ENCODE assay signal across 8 cellular contexts in the genomic region with DNA sequence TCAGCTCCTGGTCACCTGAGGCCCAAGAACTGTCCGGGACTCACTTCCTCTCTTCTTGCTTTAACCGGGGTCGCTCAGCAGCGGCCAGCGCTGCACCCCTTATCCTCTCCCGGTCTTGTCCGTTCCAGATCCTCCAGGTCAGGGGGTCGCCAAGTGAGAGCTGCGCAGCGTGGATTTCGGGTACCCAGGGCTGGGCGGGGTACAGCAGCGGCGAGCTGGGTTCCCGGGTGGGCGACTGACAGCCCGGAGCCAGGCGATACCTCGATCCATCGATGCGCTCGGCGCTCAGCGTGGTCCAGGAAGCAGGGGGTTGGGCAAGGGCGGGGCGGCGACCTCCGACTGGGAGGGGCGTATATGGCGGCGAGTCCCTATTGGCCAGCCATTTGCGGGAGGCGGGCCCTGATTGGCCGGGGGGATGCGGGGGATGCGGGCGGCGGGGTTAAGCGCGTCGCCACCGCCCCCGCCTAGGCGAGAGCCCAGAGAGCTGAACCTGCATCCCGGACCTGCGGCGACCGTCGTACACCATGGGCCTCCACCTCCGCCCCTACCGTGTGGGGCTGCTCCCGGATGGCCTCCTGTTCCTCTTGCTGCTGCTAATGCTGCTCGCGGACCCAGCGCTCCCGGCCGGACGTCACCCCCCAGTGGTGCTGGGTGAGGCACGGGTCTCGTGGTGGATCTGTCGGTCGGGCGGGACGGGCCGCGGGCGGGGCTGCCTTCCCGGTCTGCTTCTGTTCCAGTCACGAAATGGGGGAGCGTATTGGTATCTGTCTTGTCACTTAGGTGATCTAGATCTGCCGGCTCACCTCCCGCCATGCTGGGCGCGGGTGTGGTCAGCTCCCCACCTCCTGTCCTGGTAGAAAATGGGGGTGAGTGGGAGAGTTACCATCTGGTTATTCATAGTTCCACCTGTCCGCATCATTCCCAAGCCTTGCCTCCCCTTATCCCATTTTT. TPM values are rescaled to one million over a fixed set of nuclear protein-coding genes. Genes with fewer than 3 reads are reported as not detected.
DNase-seq lines count a peak whose midpoint lies in the region; ATAC-seq, FAIRE-seq and TF ChIP-seq lines count a peak whose summit lies in the region.

A gene with protein sequence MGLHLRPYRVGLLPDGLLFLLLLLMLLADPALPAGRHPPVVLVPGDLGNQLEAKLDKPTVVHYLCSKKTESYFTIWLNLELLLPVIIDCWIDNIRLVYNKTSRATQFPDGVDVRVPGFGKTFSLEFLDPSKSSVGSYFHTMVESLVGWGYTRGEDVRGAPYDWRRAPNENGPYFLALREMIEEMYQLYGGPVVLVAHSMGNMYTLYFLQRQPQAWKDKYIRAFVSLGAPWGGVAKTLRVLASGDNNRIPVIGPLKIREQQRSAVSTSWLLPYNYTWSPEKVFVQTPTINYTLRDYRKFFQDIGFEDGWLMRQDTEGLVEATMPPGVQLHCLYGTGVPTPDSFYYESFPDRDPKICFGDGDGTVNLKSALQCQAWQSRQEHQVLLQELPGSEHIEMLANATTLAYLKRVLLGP (plus strand): TSS at position 471 of the 951 bp plus-strand sequence. CDS start 54 bp downstream, at position 525.

- H3K9me3 Mint-ChIP-seq in CD8-positive, alpha-beta memory T cell = no peaks in the 10 kb centered on the region

- POLR2A ChIA-PET in CD8-positive, alpha-beta memory T cell (lab: Charles Lee) = interaction anchor here (0.6 to 1.7 kb wide), 8 partner anchors 10 to 1399 kb away, joined by 3 to 6 read pairs (median 4); a partner anchor contains a TSS
- POLR2A ChIA-PET in endothelial cell of umbilical vein (lab: Charles Lee) = interaction anchor here (0.6 to 1.5 kb wide), 2 partner anchors 19 to 117 kb away, joined by 3 to 11 read pairs; a partner anchor contains a TSS

- peak within 1 kb of the TSS; percentile 57 for H3K27ac ChIP-seq in CD8-positive, alpha-beta memory T cell (ENCODE audit: low read depth, low read length)
- no peak within 1 kb of the TSS for H3K27ac ChIP-seq in endothelial cell of umbilical vein (ENCODE audit: insufficient read depth, low read depth, low read length)

- H3K79me2 ChIP-seq in endothelial cell of umbilical vein (ENCODE audit: control insufficient read depth, insufficient read depth, low read length) = no peaks in the 10 kb centered on the region

- FAIRE-seq in endothelial cell of umbilical vein (lab: Jason Lieb, UNC) = peak; percentile 71

- no peaks in the 10 kb centered on the region for H3K9me1 ChIP-seq in endothelial cell of umbilical vein (replicated peaks; ENCODE audit: control insufficient read depth, extremely low read depth, insufficient read depth, low read length)

- BruUV-seq in endothelial cell of umbilical vein (replicated peaks; lab: Mats Ljungman, UMichigan) = TSS peak; percentile 46

- peaks cover 19 to 38% (median 21%) of the 10 kb centered on the region in 3 donors for H3K4me1 Mint-ChIP-seq in CD8-positive, alpha-beta memory T cell

- TF ChIP-seq CTCF in endothelial cell of umbilical vein (IDR thresholded peaks at IDR 0.05; ENCODE audit: extremely low read depth in 1 of 2, insufficient read depth in 1 of 2, low read depth in 1 of 2, low read length in 2 of 2) = no peak

- H3K27me3 Mint-ChIP-seq in CD8-positive, alpha-beta memory T cell = no peaks in the 10 kb centered on the region

- peak within 1 kb of the TSS; percentile 98 for H3K4me3 ChIP-seq in CD8-positive, alpha-beta memory T cell (ENCODE audit: low read length)
- peak within 1 kb of the TSS; percentile 85 to 98 (median 90) for H3K4me3 ChIP-seq in endothelial cell of umbilical vein (replicated peaks in 1 of 3; ENCODE audit: insufficient read depth in 1 of 3, low read depth in 1 of 3, low read length in 3 of 3)

- intact Hi-C loops in endothelial cell of umbilical vein (cut with micrococcal nuclease) = loop anchor here (2.0 kb wide), 1 partner anchor 20 kb away; a partner anchor contains a TSS

- peak within 1 kb of the TSS; percentile 97 to 99 (median 98) for H3K4me3 Mint-ChIP-seq in CD8-positive, alpha-beta memory T cell

- DNase-seq in CD8-positive, alpha-beta memory T cell = peak; percentile 93 to 97 (median 95)
- DNase-seq in NOMO-1 treated with dmso at 0.1 percent for 144 hours (lab: John Stamatoyannopoulos, UW; ENCODE audit: unreplicated experiment) = peak; percentile 79
- DNase-seq in activated CD8-positive, alpha-beta memory T cell treated with anti-CD3 and anti-CD28 coated beads, Interleukin-2, amount 50 U/mL, for 4 hours = peak; percentile 98
- peak; percentile 93 for DNase-seq in endothelial cell of umbilical vein (ENCODE audit: low read depth, low spot score)
- peak; percentile 82 for DNase-seq in middle frontal gyrus (ENCODE audit: extremely low spot score, low spot score)
- DNase-seq in stimulated activated CD8-positive, alpha-beta memory T cell treated with anti-CD3 and anti-CD28 coated beads, Interleukin-15, amount 100 ng/mL, for 48 hours (ENCODE audit: low read depth in 2 of 2) = peak; percentile 91 to 94

- CTCF ChIA-PET in CD8-positive, alpha-beta memory T cell (lab: Charles Lee) = interaction anchor here (1.4 to 5.5 kb wide), 4 partner anchors 8 to 84 kb away, joined by 3 to 42 read pairs (median 13); a partner anchor contains a TSS
- CTCF ChIA-PET in endothelial cell of umbilical vein (lab: Charles Lee) = interaction anchor here (0.8 to 2.3 kb wide), 8 partner anchors 14 to 140 kb away, joined by 3 to 11 read pairs (median 3); a partner anchor contains a TSS

- peaks cover 0 to 17% (median 0%) of the 10 kb centered on the region in 3 donors for H3K36me3 Mint-ChIP-seq in CD8-positive, alpha-beta memory T cell

- no peaks in the 10 kb centered on the region for H3K9me3 ChIP-seq in CD8-positive, alpha-beta memory T cell (ENCODE audit: low read length)
- no peaks in the 10 kb centered on the region for H3K9me3 ChIP-seq in endothelial cell of umbilical vein (replicated peaks; ENCODE audit: control insufficient read depth, insufficient read depth, low read length)

- H3K4me2 ChIP-seq in endothelial cell of umbilical vein (ENCODE audit: insufficient read depth, low read length) = peak within 1 kb of the TSS; percentile 71

- peak; percentile 87 for ATAC-seq in GM19397 (IDR thresholded peaks at IDR 0.05; ENCODE audit: unreplicated experiment)
- ATAC-seq in HG03558 (IDR thresholded peaks at IDR 0.05; ENCODE audit: extremely low read depth, unreplicated experiment) = peak; percentile 45

- peak within 1 kb of the TSS; percentile 97 for H2AFZ ChIP-seq in endothelial cell of umbilical vein (ENCODE audit: low read depth, low read length)

- H4K20me1 ChIP-seq in endothelial cell of umbilical vein (replicated peaks; ENCODE audit: control insufficient read depth, extremely low read depth, insufficient read depth, low read length) = no peaks in the 10 kb centered on the region

- peaks cover 19% of the 10 kb centered on the region for H3K4me1 ChIP-seq in CD8-positive, alpha-beta memory T cell (ENCODE audit: insufficient read depth, low read length)
- peaks cover 9% of the 10 kb centered on the region for H3K4me1 ChIP-seq in endothelial cell of umbilical vein (ENCODE audit: control insufficient read depth, extremely low read depth, insufficient read depth, low read length)

- H3K27me3 ChIP-seq in CD8-positive, alpha-beta memory T cell (ENCODE audit: insufficient read depth, low read length, poor library complexity, severe bottlenecking) = no peaks in the 10 kb centered on the region
- H3K27me3 ChIP-seq in endothelial cell of umbilical vein (ENCODE audit: control insufficient read depth in 2 of 2, insufficient read depth in 2 of 2, low read length in 2 of 2) = no peaks in the 10 kb centered on the region

- dilution Hi-C loops in endothelial cell of umbilical vein (cut with MboI; ENCODE audit: extremely low pct_ligation_motif_present, low sequenced_read_pairs) = no loop called here

- H3K9ac ChIP-seq in endothelial cell of umbilical vein (replicated peaks; ENCODE audit: extremely low read depth, insufficient read depth, low read length) = peak within 1 kb of the TSS; percentile 65

- no peaks in the 10 kb centered on the region for H3K36me3 ChIP-seq in CD8-positive, alpha-beta memory T cell (ENCODE audit: insufficient read depth, low read length)
- no peaks in the 10 kb centered on the region for H3K36me3 ChIP-seq in endothelial cell of umbilical vein (ENCODE audit: control insufficient read depth in 2 of 2, extremely low read depth in 1 of 2, insufficient read depth in 2 of 2, low read length in 2 of 2)

- peak within 1 kb of the TSS in 7 of 8 donors; percentile 72 to 90 (median 85) for H3K27ac Mint-ChIP-seq in CD8-positive, alpha-beta memory T cell

- peak; percentile 78 for TF ChIP-seq POLR2A in endothelial cell of umbilical vein (IDR thresholded peaks at IDR 0.05; ENCODE audit: low read depth, low read length)

TF ChIP-seq in endothelial cell of umbilical vein, 7 proteins besides CTCF, POLR2A, EP300 and RAD21:
- peak; percentile 80 for TF ChIP-seq POLR2AphosphoS5 (IDR thresholded peaks at IDR 0.05; ENCODE audit: insufficient read depth, low read depth, low read length)
- no peak for TF ChIP-seq FOS (IDR thresholded peaks at IDR 0.05; ENCODE audit: borderline replicate concordance, insufficient read depth, low read length)

RNA-seq across cellular contexts. Expression of the gene that starts here (rescaled TPM):
- total RNA-seq in CD8-positive, alpha-beta memory T cell = 1 to 10 TPM; 9.0 to 9.4 TPM
- 11.0 TPM for polyA plus RNA-seq in CD8-positive, alpha-beta memory T cell
- total RNA-seq in endothelial cell of umbilical vein = 24.0 and 24.3 TPM in 2 replicates
- 41.8 and 45.4 TPM in 2 replicates for polyA plus RNA-seq in endothelial cell of umbilical vein
- polyA plus RNA-seq in endothelial cell of umbilical vein (2011; cell fraction: cytosol; rRNA removed) = 21.1 and 23.7 TPM in 2 replicates
- 20.0 and 20.8 TPM in 2 replicates for polyA plus RNA-seq in endothelial cell of umbilical vein (2011; cell fraction: nucleus; rRNA removed)
- 25.3 and 38.2 TPM in 2 replicates for polyA plus RNA-seq in endothelial cell of umbilical vein (2012)
- polyA minus RNA-seq in endothelial cell of umbilical vein = 28.4 and 36.6 TPM in 2 replicates
- 6.1 TPM for polyA minus RNA-seq in endothelial cell of umbilical vein (2011; cell fraction: cytosol; rRNA and poly(A)+ RNA removed)
- polyA minus RNA-seq in endothelial cell of umbilical vein (2011; cell fraction: nucleus; rRNA and poly(A)+ RNA removed) = 8.0 and 8.3 TPM in 2 replicates
